Comparison of ENCODE assay signal across 2 cellular contexts in the genomic region with DNA sequence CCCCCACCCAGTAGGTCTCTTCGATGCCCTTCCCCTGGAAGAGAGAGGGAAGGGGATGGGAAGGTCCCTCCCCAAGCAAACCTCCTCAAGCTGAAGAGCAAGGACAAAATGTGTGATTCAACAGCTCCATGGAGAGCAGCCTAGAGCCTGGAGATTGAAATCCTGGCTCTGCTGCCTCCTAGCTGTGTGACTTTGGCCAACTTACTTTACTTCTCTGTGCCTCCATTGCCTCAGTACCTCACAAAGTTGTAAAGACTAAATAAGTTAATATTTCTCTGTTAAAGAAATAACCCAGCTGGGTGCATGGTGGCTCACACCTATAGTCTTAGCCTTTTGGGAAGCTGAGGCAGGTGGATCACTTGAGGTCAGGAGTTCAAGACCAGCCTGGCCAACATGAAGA.
A peak's percentile ranks its signal among the peaks of the same experiment; 100 is the strongest.
TF ChIP-seq lines count a peak whose summit lies in the region.

No MANE protein-coding gene starts in this region.

TF ChIP-seq in A549, 52 proteins besides CTCF, POLR2A, EP300 and RAD21:
- TF ChIP-seq CBX8 (IDR thresholded peaks at IDR 0.05) (no peak), ZFP36 (IDR thresholded peaks at IDR 0.05; ENCODE audit: borderline replicate concordance, partially characterized antibody) (peak; percentile 34), ZC3H11A (IDR thresholded peaks at IDR 0.05) (no peak)

TF ChIP-seq in K562, 482 proteins besides CTCF, POLR2A, EP300 and RAD21:
- TF ChIP-seq SMC3 (conservative IDR thresholded peaks at IDR 0.05; ENCODE audit: insufficient read depth, low read depth, low read length) (no peak), XRCC5 (IDR thresholded peaks at IDR 0.05; ENCODE audit: low read depth, low read length) (no peak), ARHGAP35 (IDR thresholded peaks at IDR 0.05; ENCODE audit: partially characterized antibody) (no peak), ZNF766 (CRISPR knock-in tag; conservative IDR thresholded peaks at IDR 0.05) (no peak), SNRNP70 (optimal IDR thresholded peaks at IDR 0.05; ENCODE audit: low read depth, low read length) (no peak), RBM25 (IDR thresholded peaks at IDR 0.05; ENCODE audit: low read depth, low read length, severe bottlenecking) (peak; percentile 68), ZFP36 (IDR thresholded peaks at IDR 0.05; ENCODE audit: low read depth, low read length, partially characterized antibody) (peak; percentile 64), ZNF584 (CRISPR knock-in tag; IDR thresholded peaks at IDR 0.05; ENCODE audit: low read depth) (no peak), SMAD2 (IDR thresholded peaks at IDR 0.05; ENCODE audit: low read depth, low read length) (no peak), E4F1 (CRISPR knock-in tag; IDR thresholded peaks at IDR 0.05; ENCODE audit: borderline replicate concordance) (no peak), STAT5A (IDR thresholded peaks at IDR 0.05; ENCODE audit: borderline replicate concordance, low read length) (no peak), LCOR (CRISPR knock-in tag; IDR thresholded peaks at IDR 0.05) (no peak), EGR1 (conservative IDR thresholded peaks at IDR 0.05) (no peak), FOXJ2 (tag; IDR thresholded peaks at IDR 0.05) (no peak), ZNF398 (CRISPR knock-in tag; IDR thresholded peaks at IDR 0.05) (no peak), CEBPZ (IDR thresholded peaks at IDR 0.05; ENCODE audit: borderline replicate concordance, low read depth, low read length) (no peak), ATF2 (CRISPR knock-in tag; IDR thresholded peaks at IDR 0.05) (no peak), RBM14 (IDR thresholded peaks at IDR 0.05; ENCODE audit: borderline replicate concordance, insufficient read depth, low read depth, low read length) (no peak), ZNF512 (tag; IDR thresholded peaks at IDR 0.05) (no peak), BCOR (IDR thresholded peaks at IDR 0.05) (peak; percentile 59; the same call in 1 of the 2 replicates), HMGXB4 (CRISPR knock-in tag; IDR thresholded peaks at IDR 0.05) (no peak), PPARD (CRISPR knock-in tag; IDR thresholded peaks at IDR 0.05) (no peak), KDM1A (IDR thresholded peaks at IDR 0.05) (0 out of 4 replicates have a peak, but pooled peaks of 1 of the 2 experiments have one; percentile 8), ZNF583 (CRISPR knock-in tag; IDR thresholded peaks at IDR 0.05) (no peak), FOXK2 (conservative IDR thresholded peaks at IDR 0.05 in 1 of 2, IDR thresholded peaks at IDR 0.05 in 1 of 2; ENCODE audit: low read depth in 2 of 2) (no peak), ZNF778 (CRISPR knock-in tag; IDR thresholded peaks at IDR 0.05) (no peak)
- TF ChIP-seq, protein P1, sequence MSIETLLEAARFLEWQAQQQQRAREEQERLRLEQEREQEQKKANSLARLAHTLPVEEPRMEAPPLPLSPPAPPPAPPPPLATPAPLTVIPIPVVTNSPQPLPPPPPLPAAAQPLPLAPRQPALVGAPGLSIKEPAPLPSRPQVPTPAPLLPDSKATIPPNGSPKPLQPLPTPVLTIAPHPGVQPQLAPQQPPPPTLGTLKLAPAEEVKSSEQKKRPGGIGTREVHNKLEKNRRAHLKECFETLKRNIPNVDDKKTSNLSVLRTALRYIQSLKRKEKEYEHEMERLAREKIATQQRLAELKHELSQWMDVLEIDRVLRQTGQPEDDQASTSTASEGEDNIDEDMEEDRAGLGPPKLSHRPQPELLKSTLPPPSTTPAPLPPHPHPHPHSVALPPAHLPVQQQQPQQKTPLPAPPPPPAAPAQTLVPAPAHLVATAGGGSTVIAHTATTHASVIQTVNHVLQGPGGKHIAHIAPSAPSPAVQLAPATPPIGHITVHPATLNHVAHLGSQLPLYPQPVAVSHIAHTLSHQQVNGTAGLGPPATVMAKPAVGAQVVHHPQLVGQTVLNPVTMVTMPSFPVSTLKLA (conservative IDR thresholded peaks at IDR 0.05), result no peak
- TF ChIP-seq, protein P2, sequence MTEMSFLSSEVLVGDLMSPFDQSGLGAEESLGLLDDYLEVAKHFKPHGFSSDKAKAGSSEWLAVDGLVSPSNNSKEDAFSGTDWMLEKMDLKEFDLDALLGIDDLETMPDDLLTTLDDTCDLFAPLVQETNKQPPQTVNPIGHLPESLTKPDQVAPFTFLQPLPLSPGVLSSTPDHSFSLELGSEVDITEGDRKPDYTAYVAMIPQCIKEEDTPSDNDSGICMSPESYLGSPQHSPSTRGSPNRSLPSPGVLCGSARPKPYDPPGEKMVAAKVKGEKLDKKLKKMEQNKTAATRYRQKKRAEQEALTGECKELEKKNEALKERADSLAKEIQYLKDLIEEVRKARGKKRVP (CRISPR knock-in tag; IDR thresholded peaks at IDR 0.05), result no peak
